33 cellular contexts compared by ENCODE assay signal in the genomic region with DNA sequence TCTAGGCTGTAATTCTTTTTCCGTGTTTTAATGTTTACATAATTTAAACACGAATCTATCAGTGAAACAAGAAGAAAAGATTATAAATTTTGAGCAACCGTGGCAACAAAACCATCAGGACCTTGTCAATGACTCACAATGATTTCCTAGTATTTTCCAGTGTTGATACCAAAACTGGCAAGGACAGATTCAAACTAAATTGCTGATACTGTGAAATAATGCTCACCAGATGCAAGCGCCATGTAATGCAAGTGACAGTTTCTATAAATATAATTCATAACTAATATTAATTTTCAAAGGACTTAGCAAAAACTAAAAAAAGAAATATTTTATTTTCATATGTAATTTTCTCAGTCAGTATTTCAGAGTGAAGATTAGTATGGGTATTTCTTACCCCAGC.
"Had no signal": no experiment of that assay in that cellular context is flagged by ENCODE, and none has a peak within 500 bp of the region (broad histone marks: within the 10 kb centered on the region; RNA-seq: fewer than 3 reads in every experiment).

No MANE protein-coding gene starts in this region.

- DNase-seq: activated effector memory CD4-positive, alpha-beta T cell treated with anti-CD3 and anti-CD28 coated beads, Interleukin-2, amount 50 U/mL, for 16 hours; activated effector memory CD4-positive, alpha-beta T cell treated with Interleukin-2 at 50 U/mL for 16 hours; activated gamma-delta T cell; activated gamma-delta T cell treated with Interleukin-2 at 50 U/mL for 16 hours; activated naive CD4-positive, alpha-beta T cell; activated naive CD4-positive, alpha-beta T cell treated with anti-CD3 and anti-CD28 coated beads for 36 hours; activated naive CD4-positive, alpha-beta T cell treated with anti-CD3 and anti-CD28 coated beads, Interleukin-2, amount 10 ng/mL, durations not matched to agents 7 days and 5 days; activated naive CD4-positive, alpha-beta T cell treated with anti-CD3 and anti-CD28 coated beads, Interleukin-2, amount 50 U/mL, for 16 hours; activated naive CD4-positive, alpha-beta T cell treated with Interleukin-2 at 50 U/mL for 16 hours; activated naive CD8-positive, alpha-beta T cell treated with anti-CD3 and anti-CD28 coated beads for 36 hours; activated naive CD8-positive, alpha-beta T cell treated with anti-CD3 and anti-CD28 coated beads, Interleukin-2, amount 10 ng/mL, durations not matched to agents 7 days and 5 days; activated naive CD8-positive, alpha-beta T cell treated with anti-CD3 and anti-CD28 coated beads, Interleukin-2, amount 50 U/mL, for 24 hours; activated T-cell treated with anti-CD3 and anti-CD28 coated beads, Interleukin-2, amount 50 U/mL, for 1 hour; activated T-cell treated with anti-CD3 and anti-CD28 coated beads, Interleukin-2, amount 50 U/mL, for 24 hours; activated T-cell treated with anti-CD3 and anti-CD28 coated beads, Interleukin-2, amount 50 U/mL, for 4 hours; activated T-cell treated with anti-CD3 and anti-CD28 coated beads, Interleukin-2, amount 50 U/mL, for 48 hours; activated T-cell treated with anti-CD3 and anti-CD28 coated beads, Interleukin-2, amount 50 U/mL, for 72 hours; adrenal gland; amniotic stem cell; amygdala; aorta; body of pancreas; brain microvascular endothelial cell; caudate nucleus; central memory CD4-positive, alpha-beta T cell; cerebellar nuclear complex had no signal

- H3K4me1 ChIP-seq: adrenal gland, body of pancreas, breast epithelium had no signal

- FAIRE-seq: astrocyte, bronchial epithelial cell had no signal

- H3K9me3 ChIP-seq: adrenal gland, ascending aorta, body of pancreas, breast epithelium had no signal

- H3K36me3 ChIP-seq: adrenal gland, ascending aorta, brain microvascular endothelial cell, breast epithelium, cardiac muscle cell had no signal

- H3K27ac ChIP-seq: adrenal gland, ascending aorta, body of pancreas, brain microvascular endothelial cell, breast epithelium, cardiac muscle cell had no signal

- H3K4me3 ChIP-seq: adrenal gland, ascending aorta, body of pancreas, breast epithelium, cardiac muscle cell had no signal

- H3K27me3 ChIP-seq: adrenal gland, ascending aorta, body of pancreas, brain microvascular endothelial cell, breast epithelium, cardiac muscle cell had no signal

- ATAC-seq: activated naive CD4-positive, alpha-beta T cell treated with anti-CD3 and anti-CD28 coated beads, Interleukin-2, amount 50 U/mL, for 72 hours; activated naive CD8-positive, alpha-beta T cell treated with anti-CD3 and anti-CD28 coated beads, Interleukin-2, amount 50 U/mL, for 24 hours; activated T-cell treated with anti-CD3 and anti-CD28 coated beads, Interleukin-2, amount 50 U/mL, for 4 hours; activated T-cell treated with anti-CD3 and anti-CD28 coated beads, Interleukin-2, amount 50 U/mL, for 72 hours; activated T-helper 17 cell treated with anti-CD3 and anti-CD28 coated beads, Interleukin-2, amount 50 U/mL, for 72 hours; body of pancreas had no signal
